ENCODE assay signal across 8 cellular contexts in the genomic region with DNA sequence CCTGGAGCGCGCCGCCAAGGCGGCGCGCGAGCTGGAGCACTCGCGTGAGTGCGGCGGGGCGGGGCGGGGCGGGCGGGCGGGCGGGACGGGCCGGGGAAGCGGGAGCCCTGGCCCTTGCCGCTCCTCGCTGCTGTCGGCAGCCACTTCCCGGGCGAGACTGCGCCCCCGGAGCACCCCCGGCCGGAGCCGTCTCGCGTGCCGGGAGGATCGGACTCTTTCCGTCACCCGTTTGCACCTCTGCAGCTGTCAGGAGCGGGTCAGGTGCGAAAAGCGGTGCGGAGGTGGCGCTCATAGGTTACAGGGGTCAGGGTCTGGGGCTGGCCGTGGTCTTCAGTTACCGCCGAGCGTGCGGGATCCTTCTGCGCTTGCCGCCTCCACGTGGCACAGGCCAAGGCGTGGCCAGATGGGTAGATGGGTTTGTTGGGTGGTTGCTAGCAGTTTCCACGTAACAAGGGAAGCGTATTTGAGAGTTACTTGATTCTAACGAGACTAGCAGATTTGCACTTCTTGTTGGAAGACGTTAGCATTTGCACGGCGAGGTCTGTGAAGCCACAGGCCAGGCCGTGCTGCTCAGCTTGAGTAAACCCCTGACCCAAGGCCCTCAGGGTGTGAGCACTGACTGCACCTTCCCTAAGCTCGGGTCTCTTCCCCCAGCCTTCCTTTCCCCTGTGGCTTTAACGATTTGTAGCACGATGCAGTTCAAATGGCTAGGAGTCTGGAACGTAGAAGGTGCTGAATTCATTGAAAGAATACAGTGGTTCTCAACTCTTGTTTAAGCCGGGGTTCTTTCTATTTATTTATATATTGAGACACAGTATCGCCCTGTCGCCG. TPM values are rescaled to one million over a fixed set of nuclear protein-coding genes. Genes with fewer than 3 reads are reported as not detected.
A peak's percentile ranks its signal among the peaks of the same experiment; 100 is the strongest.
DNase-seq lines count a peak whose midpoint lies in the region; ATAC-seq and TF ChIP-seq lines count a peak whose summit lies in the region.
"Not testable (repeated sequence)": the region's sequence is repeated elsewhere in the genome, so short reads cannot be mapped to it uniquely, and the experiment has no call there.

No MANE protein-coding gene starts in this region.

- ATAC-seq in HG02610 (IDR thresholded peaks at IDR 0.05; ENCODE audit: unreplicated experiment) = peak; percentile 16

- not testable (repeated sequence) for H3K9me3 ChIP-seq in Loucy (ENCODE audit: insufficient read depth, low read depth, low read length); tibial artery

- H3K4me3 ChIP-seq in GM12865 (ENCODE audit: low read depth, low read length) = peak overlapping the region; percentile 77
- H3K4me3 ChIP-seq in Loucy (ENCODE audit: low read length, poor library complexity, severe bottlenecking) = peak overlapping the region; percentile 85
- H3K4me3 ChIP-seq in tibial artery = peak overlapping the region; percentile 75 to 79

- H3K27me3 Mint-ChIP-seq in neural crest cell (ENCODE audit: low read depth) = not testable (repeated sequence)

- H3K27me3 ChIP-seq in Loucy (ENCODE audit: insufficient read depth, low read length, poor library complexity, severe bottlenecking); tibial artery: not testable (repeated sequence)

- not testable (repeated sequence) for H2AFZ ChIP-seq in Loucy (ENCODE audit: low read length)

- H3K4me3 Mint-ChIP-seq in neural crest cell = peak overlapping the region; percentile 86

- H3F3A ChIP-seq in Loucy (ENCODE audit: low read depth) = not testable (repeated sequence)

- intact Hi-C loops in tibial artery (cut with DNase I; ENCODE audit: low total_unique reads) = not testable (repeated sequence)

- H3K27ac ChIP-seq in tibial artery = peak overlapping the region; percentile 83 to 84

- H3K4me1 Mint-ChIP-seq in neural crest cell = peaks cover 23% of the 10 kb centered on the region

- peaks cover 31% of the 10 kb centered on the region for H3K79me2 ChIP-seq in Loucy (ENCODE audit: insufficient read depth, low read length)

- not testable (repeated sequence) for TF ChIP-seq CTCF in GM12865 (IDR thresholded peaks at IDR 0.05; ENCODE audit: insufficient read depth, low read depth, low read length, missing control alignments); Loucy (conservative IDR thresholded peaks at IDR 0.05; ENCODE audit: low read length); neural crest cell (conservative IDR thresholded peaks at IDR 0.05); tibial artery (IDR thresholded peaks at IDR 0.05)

- H3K36me3 Mint-ChIP-seq in neural crest cell (ENCODE audit: low read depth) = not testable (repeated sequence)

- peak overlapping the region; percentile 70 for H3K9ac ChIP-seq in Loucy (ENCODE audit: low read depth, low read length, poor library complexity, severe bottlenecking)

- H3K9me3 Mint-ChIP-seq in neural crest cell = not testable (repeated sequence)

- not testable (repeated sequence) for H3K36me3 ChIP-seq in Loucy (ENCODE audit: insufficient read depth, low read length); tibial artery

- not testable (repeated sequence) for DNase-seq in GM12865 (ENCODE audit: low read depth); neural crest cell (ENCODE audit: low read depth, low spot score); tibial artery
- DNase-seq in activated CD4-positive, alpha-beta T cell treated with anti-CD3 and anti-CD28 coated beads, Interleukin-2, amount 50 U/mL, for 48 hours = peak; percentile 11
- peak; percentile 21 for DNase-seq in central memory CD4-positive, alpha-beta T cell
- peak; percentile 42 for DNase-seq in hepatic stellate cell (ENCODE audit: low spot score)

- H3K4me2 ChIP-seq in Loucy (ENCODE audit: low read depth, low read length, poor library complexity, severe bottlenecking) = peak overlapping the region; percentile 94

- not testable (repeated sequence) for H3K27ac Mint-ChIP-seq in neural crest cell (ENCODE audit: unreplicated experiment)

- H3K9me2 ChIP-seq in Loucy (replicated peaks; ENCODE audit: low read depth, low read length) = not testable (repeated sequence)

- H3K4me1 ChIP-seq in Loucy (ENCODE audit: insufficient read depth, low read length, poor library complexity, severe bottlenecking) = peaks cover 14% of the 10 kb centered on the region
- H3K4me1 ChIP-seq in tibial artery = peaks cover 0 to 30% (median 23%) of the 10 kb centered on the region in 4 donors

- peaks cover 12% of the 10 kb centered on the region for H4K20me1 ChIP-seq in Loucy (ENCODE audit: insufficient read depth, low read length, poor library complexity, severe bottlenecking)

RNA-seq across cellular contexts. Expression of a gene that starts 0.7 kb away (rescaled TPM):
- 45.1 and 50.0 TPM in 2 replicates for total RNA-seq in neural crest cell

RNA-seq across cellular contexts. Expression of a gene that starts 22.8 kb away (rescaled TPM):
- total RNA-seq in neural crest cell = 0.23 and 0.41 TPM in 2 replicates

RNA-seq across cellular contexts. Expression of a gene that starts 36.8 kb away (rescaled TPM):
- 8.9 and 9.6 TPM in 2 replicates for total RNA-seq in neural crest cell

RNA-seq across cellular contexts. Expression of a gene that starts 39.7 kb away (rescaled TPM):
- total RNA-seq in neural crest cell = 54.4 and 58.0 TPM in 2 replicates

RNA-seq across cellular contexts. Expression of a gene that starts 51.2 kb away (rescaled TPM):
- 0.66 and 0.89 TPM in 2 replicates for total RNA-seq in neural crest cell
